18 cellular contexts compared by ENCODE assay signal in the genomic region with DNA sequence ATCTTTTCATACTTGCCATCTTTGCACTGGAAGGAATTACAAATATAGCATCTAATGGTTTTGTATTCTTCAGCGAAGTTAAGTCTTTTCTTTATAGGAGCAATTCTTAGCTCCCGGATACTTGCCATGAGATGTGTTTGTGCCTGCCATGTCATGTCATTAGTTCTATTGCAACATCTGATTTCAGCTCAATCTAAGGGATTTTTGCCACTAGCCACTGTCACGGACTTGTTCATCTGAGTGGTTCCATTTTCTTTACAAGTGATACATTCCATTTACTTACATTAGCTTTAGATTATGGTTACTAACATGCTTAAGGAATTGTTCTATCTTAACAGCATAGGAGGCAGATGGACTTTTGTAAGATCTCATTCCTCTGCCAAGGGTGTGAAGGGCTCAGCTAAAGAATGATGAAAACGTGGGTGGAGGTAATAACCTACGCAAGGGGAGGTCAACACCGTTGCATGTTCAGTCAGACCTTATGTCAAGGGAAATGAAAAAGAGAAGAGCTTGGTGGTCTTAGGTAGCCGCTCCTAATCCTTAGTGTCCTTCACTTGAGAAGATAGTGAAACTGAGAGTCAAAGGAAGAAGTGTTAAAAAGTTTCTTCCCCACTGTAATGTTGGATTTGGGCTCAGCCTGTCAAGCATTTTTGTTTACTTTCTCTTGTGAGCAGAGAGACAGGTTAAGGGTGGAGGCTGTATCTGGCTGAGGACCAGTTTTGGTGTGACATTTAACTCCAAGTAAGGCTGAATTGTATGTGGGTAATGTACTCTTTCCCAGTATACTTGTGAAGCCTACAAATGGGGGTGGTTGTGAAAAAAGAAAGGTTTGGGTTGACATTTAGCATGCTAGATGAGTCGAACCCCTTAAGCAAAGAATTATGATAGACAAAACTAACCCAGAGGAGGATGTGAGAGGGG. TPM values are rescaled to one million over a fixed set of nuclear protein-coding genes. Genes with fewer than 3 reads are reported as not detected.
DNase-seq lines count a peak whose midpoint lies in the region; ATAC-seq and TF ChIP-seq lines count a peak whose summit lies in the region.
"Had no signal": no experiment of that assay in that cellular context is flagged by ENCODE, and none has a peak within 500 bp of the region (broad histone marks: within the 10 kb centered on the region; RNA-seq: fewer than 3 reads in every experiment).

No MANE protein-coding gene starts in this region.

- no peak for ATAC-seq in activated CD8-positive, alpha-beta memory T cell treated with anti-CD3 and anti-CD28 coated beads, Interleukin-2, amount 10 ng/mL, durations not matched to agents 7 days and 5 days
- ATAC-seq in HG02870 (IDR thresholded peaks at IDR 0.05; ENCODE audit: unreplicated experiment), result peak; percentile 15
- ATAC-seq in activated naive CD8-positive, alpha-beta T cell treated with anti-CD3 and anti-CD28 coated beads, Interleukin-2, amount 50 U/mL, for 24 hours, result peak; percentile 80
- peak; percentile 14 for ATAC-seq in stimulated activated memory B cell treated with anti-CD40 and anti-IgM and Interleukin-4, amounts not matched to agents 10 μg/mL and 1 μg/mL and 100 μg/mL, for 72 hours
- ATAC-seq in omental fat pad (ENCODE audit: low FRiP score), result no peak
- ATAC-seq: Panc1 had no signal

- TF ChIP-seq CTCF in omental fat pad (IDR thresholded peaks at IDR 0.05) (no peak), Caco-2 (IDR thresholded peaks at IDR 0.05; ENCODE audit: insufficient read depth in 1 of 2, low read depth in 1 of 2, low read length in 1 of 2, severe bottlenecking in 1 of 2, unreplicated experiment in 1 of 2) (no peak)

- POLR2A ChIA-PET in Caco-2 (lab: Charles Lee), result no interaction called here

- H3K36me3 ChIP-seq in Caco-2 (ENCODE audit: control insufficient read depth, insufficient read depth, low read length), result no peaks in the 10 kb centered on the region
- H3K36me3 ChIP-seq: cardiac muscle cell, vagina had no signal

- no peaks in the 10 kb centered on the region for H3K27me3 Mint-ChIP-seq in activated CD8-positive, alpha-beta memory T cell treated with anti-CD3 and anti-CD28 coated beads, Interleukin-2, amount 10 ng/mL, durations not matched to agents 7 days and 5 days
- H3K27me3 Mint-ChIP-seq in activated naive CD8-positive, alpha-beta T cell treated with anti-CD3 and anti-CD28 coated beads, Interleukin-2, amount 50 U/mL, for 24 hours, result no peaks in the 10 kb centered on the region
- no peaks in the 10 kb centered on the region for H3K27me3 Mint-ChIP-seq in stimulated activated memory B cell treated with anti-CD40 and anti-IgM and Interleukin-4, amounts not matched to agents 10 μg/mL and 1 μg/mL and 100 μg/mL, for 72 hours
- H3K27me3 Mint-ChIP-seq in Caco-2 (ENCODE audit: insufficient read depth, unreplicated experiment), result no peaks in the 10 kb centered on the region

- H3K4me3 ChIP-seq in Caco-2 (ENCODE audit: low read depth, low read length), result no peak overlapping the region
- H3K4me3 ChIP-seq: cardiac muscle cell, vagina had no signal

- no peaks in the 10 kb centered on the region for H3K9me3 Mint-ChIP-seq in activated CD8-positive, alpha-beta memory T cell treated with anti-CD3 and anti-CD28 coated beads, Interleukin-2, amount 10 ng/mL, durations not matched to agents 7 days and 5 days (ENCODE audit: low read depth)
- no peaks in the 10 kb centered on the region for H3K9me3 Mint-ChIP-seq in activated naive CD8-positive, alpha-beta T cell treated with anti-CD3 and anti-CD28 coated beads, Interleukin-2, amount 50 U/mL, for 24 hours
- H3K9me3 Mint-ChIP-seq in stimulated activated memory B cell treated with anti-CD40 and anti-IgM and Interleukin-4, amounts not matched to agents 10 μg/mL and 1 μg/mL and 100 μg/mL, for 72 hours, result no peaks in the 10 kb centered on the region
- no peaks in the 10 kb centered on the region for H3K9me3 Mint-ChIP-seq in Caco-2 (ENCODE audit: unreplicated experiment)

- intact Hi-C loops in Caco-2 (cut with micrococcal nuclease; ENCODE audit: unreplicated experiment), result loop anchor here (10.0 kb wide), 1 partner anchor 261 kb away; no protein-coding TSS in a partner anchor

- CTCF ChIA-PET in activated CD8-positive, alpha-beta memory T cell treated with anti-CD3 and anti-CD28 coated beads, Interleukin-2, amount 10 ng/mL, durations not matched to agents 7 days and 5 days (lab: Charles Lee), result interaction anchor here (1.2 kb wide), 1 partner anchor 20 kb away, joined by 3 read pairs; no protein-coding TSS in a partner anchor
- CTCF ChIA-PET in Caco-2 (lab: Charles Lee), result no interaction called here

- H3K4me1 Mint-ChIP-seq in activated CD8-positive, alpha-beta memory T cell treated with anti-CD3 and anti-CD28 coated beads, Interleukin-2, amount 10 ng/mL, durations not matched to agents 7 days and 5 days, result peaks cover 39% of the 10 kb centered on the region
- peaks cover 50% of the 10 kb centered on the region for H3K4me1 Mint-ChIP-seq in activated naive CD8-positive, alpha-beta T cell treated with anti-CD3 and anti-CD28 coated beads, Interleukin-2, amount 50 U/mL, for 24 hours
- H3K4me1 Mint-ChIP-seq in stimulated activated memory B cell treated with anti-CD40 and anti-IgM and Interleukin-4, amounts not matched to agents 10 μg/mL and 1 μg/mL and 100 μg/mL, for 72 hours, result peaks cover 38% of the 10 kb centered on the region
- H3K4me1 Mint-ChIP-seq in Caco-2 (ENCODE audit: low read depth, unreplicated experiment), result peaks cover 14% of the 10 kb centered on the region

- BruUV-seq in Caco-2 (replicated peaks; lab: Mats Ljungman, UMichigan), result no TSS peak

- no peaks in the 10 kb centered on the region for H3K27me3 ChIP-seq in Caco-2 (replicated peaks; ENCODE audit: control insufficient read depth, insufficient read depth, low read length)
- H3K27me3 ChIP-seq: cardiac muscle cell, vagina had no signal

- peaks cover 9% of the 10 kb centered on the region; the same call in 1 of the 2 replicates for H3K4me1 ChIP-seq in Caco-2

- peaks cover 1% of the 10 kb centered on the region for H3K36me3 Mint-ChIP-seq in activated CD8-positive, alpha-beta memory T cell treated with anti-CD3 and anti-CD28 coated beads, Interleukin-2, amount 10 ng/mL, durations not matched to agents 7 days and 5 days
- no peaks in the 10 kb centered on the region for H3K36me3 Mint-ChIP-seq in activated naive CD8-positive, alpha-beta T cell treated with anti-CD3 and anti-CD28 coated beads, Interleukin-2, amount 50 U/mL, for 24 hours (ENCODE audit: low read depth)
- H3K36me3 Mint-ChIP-seq in stimulated activated memory B cell treated with anti-CD40 and anti-IgM and Interleukin-4, amounts not matched to agents 10 μg/mL and 1 μg/mL and 100 μg/mL, for 72 hours, result no peaks in the 10 kb centered on the region
- H3K36me3 Mint-ChIP-seq in Caco-2 (ENCODE audit: insufficient read depth, unreplicated experiment), result no peaks in the 10 kb centered on the region

- no peak overlapping the region for H3K4me3 Mint-ChIP-seq in activated CD8-positive, alpha-beta memory T cell treated with anti-CD3 and anti-CD28 coated beads, Interleukin-2, amount 10 ng/mL, durations not matched to agents 7 days and 5 days
- peak overlapping the region; percentile 65 for H3K4me3 Mint-ChIP-seq in activated naive CD8-positive, alpha-beta T cell treated with anti-CD3 and anti-CD28 coated beads, Interleukin-2, amount 50 U/mL, for 24 hours
- H3K4me3 Mint-ChIP-seq in stimulated activated memory B cell treated with anti-CD40 and anti-IgM and Interleukin-4, amounts not matched to agents 10 μg/mL and 1 μg/mL and 100 μg/mL, for 72 hours, result peak overlapping the region; percentile 5
- H3K4me3 Mint-ChIP-seq in Caco-2 (ENCODE audit: unreplicated experiment), result no peak overlapping the region

- H3K27ac Mint-ChIP-seq in activated CD8-positive, alpha-beta memory T cell treated with anti-CD3 and anti-CD28 coated beads, Interleukin-2, amount 10 ng/mL, durations not matched to agents 7 days and 5 days, result peak overlapping the region; percentile 34
- H3K27ac Mint-ChIP-seq in activated naive CD8-positive, alpha-beta T cell treated with anti-CD3 and anti-CD28 coated beads, Interleukin-2, amount 50 U/mL, for 24 hours, result peak overlapping the region; percentile 83
- H3K27ac Mint-ChIP-seq in stimulated activated memory B cell treated with anti-CD40 and anti-IgM and Interleukin-4, amounts not matched to agents 10 μg/mL and 1 μg/mL and 100 μg/mL, for 72 hours, result peak overlapping the region; percentile 70
- H3K27ac Mint-ChIP-seq in Caco-2 (ENCODE audit: unreplicated experiment), result no peak overlapping the region

- DNase-seq in activated CD8-positive, alpha-beta memory T cell treated with anti-CD3 and anti-CD28 coated beads, Interleukin-2, amount 10 ng/mL, durations not matched to agents 7 days and 5 days, result no peak
- DNase-seq in activated CD8-positive, alpha-beta memory T cell treated with anti-CD3 and anti-CD28 coated beads, Interleukin-2, amount 50 U/mL, for 48 hours, result no peak
- no peak for DNase-seq in activated naive CD8-positive, alpha-beta T cell treated with anti-CD3 and anti-CD28 coated beads, Interleukin-2, amount 50 U/mL, for 24 hours
- DNase-seq in SIG-M5 (lab: John Stamatoyannopoulos, UW) (no peak), omental fat pad (ENCODE audit: low spot score) (no peak), Caco-2 (no peak)
- DNase-seq: activated gamma-delta T cell; effector memory CD4-positive, alpha-beta T cell; foreskin melanocyte; H7; NCI-H446 treated with DMSO at 0.1 percent for 48 hours; stimulated activated naive CD4-positive, alpha-beta T cell; SW 1271 had no signal

- no peaks in the 10 kb centered on the region for H3K9me3 ChIP-seq in Caco-2
- H3K9me3 ChIP-seq: vagina had no signal

RNA-seq across cellular contexts. Expression of gene KLHL2, which starts 3.6 kb away (rescaled TPM):
- 10 to 100 TPM; 22.2 to 27.0 TPM for total RNA-seq in activated CD8-positive, alpha-beta memory T cell treated with anti-CD3 and anti-CD28 coated beads, Interleukin-2, amount 10 ng/mL, durations not matched to agents 7 days and 5 days
- total RNA-seq in omental fat pad, result 10 to 100 TPM; 23.1 to 42.6 (median 32.4) TPM
- total RNA-seq in Caco-2 (2022), result 14.5 and 15.9 TPM in 2 replicates

Comparison
In these comparisons a context has a peak if more than half of its experiments do, and no peak if none do; other contexts are left out.
1. ATAC-seq: peak in HG02870 (single experiment), activated naive CD8-positive, alpha-beta T cell treated with anti-CD3 and anti-CD28 coated beads, Interleukin-2, amount 50 U/mL, for 24 hours (single experiment) and stimulated activated memory B cell treated with anti-CD40 and anti-IgM and Interleukin-4, amounts not matched to agents 10 μg/mL and 1 μg/mL and 100 μg/mL, for 72 hours (single experiment); none in activated CD8-positive, alpha-beta memory T cell treated with anti-CD3 and anti-CD28 coated beads, Interleukin-2, amount 10 ng/mL, durations not matched to agents 7 days and 5 days (single experiment) and omental fat pad (single experiment).
2. H3K4me3 Mint-ChIP-seq: peak in activated naive CD8-positive, alpha-beta T cell treated with anti-CD3 and anti-CD28 coated beads, Interleukin-2, amount 50 U/mL, for 24 hours (single experiment) and stimulated activated memory B cell treated with anti-CD40 and anti-IgM and Interleukin-4, amounts not matched to agents 10 μg/mL and 1 μg/mL and 100 μg/mL, for 72 hours (single experiment); none in activated CD8-positive, alpha-beta memory T cell treated with anti-CD3 and anti-CD28 coated beads, Interleukin-2, amount 10 ng/mL, durations not matched to agents 7 days and 5 days (single experiment) and Caco-2 (single experiment).